1 cellular context compared by ENCODE assay signal in genomic region chr12:57810450-57810849, GRCh38.
TF ChIP-seq lines count a peak whose summit lies in the region.

No MANE protein-coding gene starts in this region.

TF ChIP-seq in K562, 482 proteins besides CTCF, POLR2A, EP300 and RAD21 (continued from another document):
- TF ChIP-seq ZEB2 (IDR thresholded peaks at IDR 0.05) (0 out of 2 replicates have a peak, but pooled peaks have one; percentile 29), COPS2 (conservative IDR thresholded peaks at IDR 0.05) (no peak), PHF21A (IDR thresholded peaks at IDR 0.05; ENCODE audit: borderline replicate concordance, low read depth) (no peak), TSHZ1 (CRISPR knock-in tag; IDR thresholded peaks at IDR 0.05) (no peak), ZBTB9 (CRISPR knock-in tag; IDR thresholded peaks at IDR 0.05) (no peak), RREB1 (CRISPR knock-in tag; IDR thresholded peaks at IDR 0.05) (no peak), CXXC5 (CRISPR knock-in tag; IDR thresholded peaks at IDR 0.05) (no peak), AFF4 (CRISPR knock-in tag; IDR thresholded peaks at IDR 0.05) (no peak)
TF ChIP-seq in K562: peak in this region for 12.
